In the genomic region with DNA sequence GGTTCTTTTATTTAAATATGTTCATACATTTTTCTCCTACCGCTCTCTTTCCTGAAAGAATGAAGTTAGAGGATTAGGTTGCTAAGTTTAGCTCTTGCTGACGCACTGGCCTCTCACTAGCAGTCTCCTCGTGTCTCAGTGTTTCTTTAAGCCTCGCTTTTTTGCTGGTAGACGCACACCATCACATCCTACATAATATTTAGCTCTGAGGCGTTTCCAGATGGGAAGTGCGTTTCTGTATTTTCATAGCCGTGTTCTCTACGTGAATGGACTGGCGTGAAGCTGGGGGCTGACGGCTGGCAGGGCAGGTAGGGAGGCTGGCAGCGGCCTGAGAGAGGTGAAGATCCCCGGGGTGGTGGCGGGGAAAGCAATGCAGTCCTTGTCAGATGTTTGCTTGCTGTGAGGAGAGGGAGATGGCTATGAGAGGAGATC, we compare ENCODE assay signal across 13 cellular contexts.
A peak's percentile ranks its signal among the peaks of the same experiment; 100 is the strongest.
DNase-seq lines count a peak whose midpoint lies in the region; ATAC-seq, FAIRE-seq and TF ChIP-seq lines count a peak whose summit lies in the region.
"Had no signal": no experiment of that assay in that cellular context is flagged by ENCODE, and none has a peak within 500 bp of the region (broad histone marks: within the 10 kb centered on the region; RNA-seq: fewer than 3 reads in every experiment).

No MANE protein-coding gene starts in this region.

- intact Hi-C loops in PC-3 (cut with micrococcal nuclease), result no loop called here
- intact Hi-C loops in right lobe of liver (cut with DNase I), result no loop called here

- CTCF ChIA-PET in PC-3 (lab: Charles Lee), result no interaction called here

- no peak overlapping the region for H3K9ac ChIP-seq in PC-3 (ENCODE audit: low read length)
- H3K9ac ChIP-seq in smooth muscle cell (ENCODE audit: low read depth), result peak overlapping the region; percentile 41

- H3K9me3 Mint-ChIP-seq in central memory CD8-positive, alpha-beta T cell, result no peaks in the 10 kb centered on the region
- H3K9me3 Mint-ChIP-seq: CD8-positive, alpha-beta T cell; stimulated activated naive CD8-positive, alpha-beta T cell treated with anti-CD3 and anti-CD28 coated beads, Interleukin-15, Interleukin-2, amounts not matched to agents 100 ng/mL and 50 ng/mL, for 24 hours had no signal

- peaks cover 4% of the 10 kb centered on the region for H3K4me1 Mint-ChIP-seq in central memory CD8-positive, alpha-beta T cell

- H3K4me1 ChIP-seq in PC-3 (ENCODE audit: insufficient read depth, low read length) (peaks cover 6% of the 10 kb centered on the region), smooth muscle cell (ENCODE audit: low read depth) (peaks cover 12% of the 10 kb centered on the region), right lobe of liver (no peaks in the 10 kb centered on the region)

- BruUV-seq in PC-3 (replicated peaks; lab: Mats Ljungman, UMichigan), result no TSS peak

- no peaks in the 10 kb centered on the region for H3K27me3 ChIP-seq in PC-3 (ENCODE audit: low read length)
- no peaks in the 10 kb centered on the region for H3K27me3 ChIP-seq in layer of hippocampus (ENCODE audit: control insufficient read depth, insufficient read depth, low read length)
- H3K27me3 ChIP-seq in smooth muscle cell (ENCODE audit: low read depth), result no peaks in the 10 kb centered on the region
- H3K27me3 ChIP-seq in right lobe of liver, result no peaks in the 10 kb centered on the region

- peaks cover 36% of the 10 kb centered on the region for H3K27me3 Mint-ChIP-seq in central memory CD8-positive, alpha-beta T cell
- H3K27me3 Mint-ChIP-seq: stimulated activated naive CD8-positive, alpha-beta T cell treated with anti-CD3 and anti-CD28 coated beads, Interleukin-15, Interleukin-2, amounts not matched to agents 100 ng/mL and 50 ng/mL, for 24 hours had no signal

- H3K27ac Mint-ChIP-seq in central memory CD8-positive, alpha-beta T cell (ENCODE audit: low read depth), result peak overlapping the region; percentile 27
- H3K27ac Mint-ChIP-seq: CD8-positive, alpha-beta T cell; stimulated activated naive CD8-positive, alpha-beta T cell treated with anti-CD3 and anti-CD28 coated beads, Interleukin-15, Interleukin-2, amounts not matched to agents 100 ng/mL and 50 ng/mL, for 24 hours had no signal

- H3K27ac ChIP-seq in PC-3 (ENCODE audit: low read length), result no peak overlapping the region
- peak overlapping the region; percentile 42 for H3K27ac ChIP-seq in layer of hippocampus (ENCODE audit: low read depth, low read length)
- peak overlapping the region; percentile 94 for H3K27ac ChIP-seq in smooth muscle cell (ENCODE audit: low read depth)
- no peak overlapping the region for H3K27ac ChIP-seq in right lobe of liver

- no peaks in the 10 kb centered on the region for H3K36me3 ChIP-seq in PC-3 (ENCODE audit: low read depth, low read length)
- no peaks in the 10 kb centered on the region for H3K36me3 ChIP-seq in smooth muscle cell (ENCODE audit: low read depth)
- H3K36me3 ChIP-seq in right lobe of liver, result no peaks in the 10 kb centered on the region

- DNase-seq in PC-3 (no peak), smooth muscle cell (lab: John Stamatoyannopoulos, UW; ENCODE audit: unreplicated experiment) (no peak), right lobe of liver (no peak), NK-92 (lab: John Stamatoyannopoulos, UW; ENCODE audit: unreplicated experiment) (no peak), RCC 7860 (ENCODE audit: low spot score) (no peak)
- no peak for DNase-seq in central memory CD8-positive, alpha-beta T cell (ENCODE audit: low spot score in 2 of 2)
- DNase-seq: CD8-positive, alpha-beta T cell; effector CD8-positive, alpha-beta T cell; GDM1; NCI-H1417 treated with DMSO at 0.1 percent for 48 hours had no signal

- TF ChIP-seq CTCF in PC-3 (conservative IDR thresholded peaks at IDR 0.05; ENCODE audit: low read depth, low read length), result no peak
- TF ChIP-seq CTCF in smooth muscle cell (IDR thresholded peaks at IDR 0.05; ENCODE audit: borderline replicate concordance, insufficient read depth, poor library complexity, severe bottlenecking), result no peak
- TF ChIP-seq CTCF in right lobe of liver (IDR thresholded peaks at IDR 0.05), result no peak

- H3K4me2 ChIP-seq in PC-3 (ENCODE audit: low read length) (peak overlapping the region; percentile 34; the same call in 1 of the 2 replicates), smooth muscle cell (peak overlapping the region; percentile 84)

- H3K9me3 ChIP-seq in PC-3 (ENCODE audit: low read length) (no peaks in the 10 kb centered on the region), smooth muscle cell (replicated peaks; ENCODE audit: low read depth) (no peaks in the 10 kb centered on the region), right lobe of liver (no peaks in the 10 kb centered on the region)

- no peaks in the 10 kb centered on the region for H3F3A ChIP-seq in PC-3 (ENCODE audit: low read length, unreplicated experiment)
- H3F3A ChIP-seq in smooth muscle cell (ENCODE audit: low read depth), result peaks cover 16% of the 10 kb centered on the region

- no peak for FAIRE-seq in RCC 7860 (lab: Jason Lieb, UNC)

- H4K20me1 ChIP-seq in PC-3 (ENCODE audit: low read length) (no peaks in the 10 kb centered on the region), smooth muscle cell (ENCODE audit: low read depth) (no peaks in the 10 kb centered on the region)

- no peak for ATAC-seq in PC-3
- ATAC-seq in central memory CD8-positive, alpha-beta T cell (replicated peaks; ENCODE audit: extremely low read depth, poor library complexity, severe bottlenecking), result no peak
- ATAC-seq in right lobe of liver, result no peak
- no peak for ATAC-seq in HG03342 (IDR thresholded peaks at IDR 0.05; ENCODE audit: unreplicated experiment)
- ATAC-seq: CD8-positive, alpha-beta T cell had no signal

- no peak for TF ChIP-seq POLR2A in right lobe of liver (IDR thresholded peaks at IDR 0.05)

- H3K4me3 Mint-ChIP-seq in central memory CD8-positive, alpha-beta T cell, result no peak overlapping the region
- H3K4me3 Mint-ChIP-seq: CD8-positive, alpha-beta T cell; stimulated activated naive CD8-positive, alpha-beta T cell treated with anti-CD3 and anti-CD28 coated beads, Interleukin-15, Interleukin-2, amounts not matched to agents 100 ng/mL and 50 ng/mL, for 24 hours had no signal

- POLR2A ChIA-PET in PC-3 (lab: Charles Lee; ENCODE audit: unreplicated experiment), result no interaction called here

- WGBS in smooth muscle cell (ENCODE audit: low lambda C conversion rate), result 35% methylated on average over 14 of the region's 14 CpGs
- WGBS in right lobe of liver (ENCODE audit: insufficient coverage, low coverage, low lambda C conversion rate, missing lambda C conversion rate), result 75% methylated on average over 11 of the region's 14 CpGs

- H3K36me3 Mint-ChIP-seq in central memory CD8-positive, alpha-beta T cell (ENCODE audit: insufficient read depth), result no peaks in the 10 kb centered on the region
- H3K36me3 Mint-ChIP-seq: CD8-positive, alpha-beta T cell had no signal

- H3K4me3 ChIP-seq in PC-3 (ENCODE audit: low read length) (no peak overlapping the region), smooth muscle cell (peak overlapping the region; percentile 33), right lobe of liver (no peak overlapping the region)

- H2AFZ ChIP-seq in PC-3 (ENCODE audit: low read length), result no peak overlapping the region
- peak overlapping the region; percentile 68 for H2AFZ ChIP-seq in smooth muscle cell (ENCODE audit: low read depth)

- H3K79me2 ChIP-seq in PC-3 (ENCODE audit: low read length), result no peaks in the 10 kb centered on the region
- H3K79me2 ChIP-seq in smooth muscle cell (ENCODE audit: low read depth), result no peaks in the 10 kb centered on the region

- no peaks in the 10 kb centered on the region for H3K9me2 ChIP-seq in PC-3 (replicated peaks; ENCODE audit: low read length)

Comparison
In these comparisons a context has a peak if more than half of its experiments do, and no peak if none do; other contexts are left out.
1. H3K27ac ChIP-seq: peak in layer of hippocampus (single experiment) and smooth muscle cell (single experiment); none in PC-3 (single experiment) and right lobe of liver (0 of 3).